ENCODE assay signal across 9 cellular contexts in the genomic region with DNA sequence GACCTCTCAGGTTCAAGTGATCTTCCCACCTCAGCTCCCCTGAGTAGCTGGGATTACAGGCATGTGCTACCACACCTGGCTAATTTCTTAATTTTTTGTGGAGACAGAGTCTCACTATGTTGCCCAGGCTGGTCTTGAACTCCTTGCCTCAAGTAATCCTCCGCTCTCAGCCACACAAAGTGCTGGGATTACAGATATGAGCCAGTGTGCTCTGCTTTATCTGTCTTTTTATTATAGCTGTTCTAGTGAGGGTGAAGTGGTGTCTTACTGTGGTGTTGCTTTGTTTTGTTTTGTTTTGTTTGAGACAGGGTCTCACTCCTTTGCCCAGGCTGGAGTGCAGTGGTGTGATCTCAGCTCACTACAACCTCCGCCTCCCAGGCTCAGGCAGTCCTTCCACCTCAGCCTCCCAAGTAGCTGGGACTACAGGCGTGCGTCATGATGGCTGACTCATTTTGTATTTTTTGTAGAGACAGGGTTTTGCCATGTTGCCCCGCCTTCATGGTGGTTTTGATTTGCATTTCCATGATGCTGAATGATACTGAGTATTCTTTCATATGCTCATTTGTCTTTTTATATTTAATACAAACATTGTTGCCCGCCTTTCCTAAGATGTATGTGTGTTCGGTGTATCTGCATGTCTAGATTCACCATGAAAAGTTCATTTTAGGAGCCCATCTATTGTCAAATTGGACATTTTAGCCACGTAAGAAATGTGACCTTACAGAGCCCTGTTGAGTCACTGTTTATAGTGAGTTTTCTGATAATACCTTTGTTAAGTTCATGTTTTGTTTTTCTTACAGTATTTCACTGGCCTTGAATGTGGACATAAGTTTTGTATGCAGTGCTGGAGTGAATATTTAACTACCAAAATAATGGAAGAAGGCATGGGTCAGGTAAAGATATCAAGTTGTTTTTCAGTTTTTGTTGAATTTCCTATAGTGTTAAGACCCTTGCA.
A peak's percentile ranks its signal among the peaks of the same experiment; 100 is the strongest.
DNase-seq lines count a peak whose midpoint lies in the region; ATAC-seq, FAIRE-seq and TF ChIP-seq lines count a peak whose summit lies in the region.
"Had no signal": no experiment of that assay in that cellular context is flagged by ENCODE, and none has a peak within 500 bp of the region (broad histone marks: within the 10 kb centered on the region; RNA-seq: fewer than 3 reads in every experiment).

No MANE protein-coding gene starts in this region.

- 95 to 96% methylated on average over 7 to 8 of the region's 8 CpGs for WGBS in endodermal cell (ENCODE audit: insufficient coverage in 1 of 2, insufficient read length in 1 of 2), 2 experiments

- no peak overlapping the region for H3K9ac ChIP-seq in endodermal cell (ENCODE audit: extremely low read depth, low read length, poor library complexity, severe bottlenecking)

- DNase-seq in HTR-8/SVneo (ENCODE audit: insufficient read length, low spot score) (no peak), endodermal cell (no peak), NCI-H2196 (lab: John Stamatoyannopoulos, UW; ENCODE audit: unreplicated experiment) (no peak), left lobe of liver (ENCODE audit: low spot score) (no peak), NCI-H524 (lab: John Stamatoyannopoulos, UW) (no peak)
- DNase-seq in activated CD8-positive, alpha-beta T cell treated with anti-CD3 and anti-CD28 coated beads, Interleukin-2, amount 10 ng/mL, durations not matched to agents 7 days and 5 days = no peak
- DNase-seq in stimulated activated CD4-positive, alpha-beta T cell treated with anti-CD3 and anti-CD28 coated beads, Interleukin-4, amount 100 ng/mL, for 24 hours = peak; percentile 55
- DNase-seq: stomach had no signal

- peaks cover 18% of the 10 kb centered on the region for H3K36me3 Mint-ChIP-seq in activated CD8-positive, alpha-beta T cell treated with anti-CD3 and anti-CD28 coated beads, Interleukin-2, amount 10 ng/mL, durations not matched to agents 7 days and 5 days (ENCODE audit: low read depth)
- H3K36me3 Mint-ChIP-seq in endodermal cell (ENCODE audit: low read depth) = peaks cover 40% of the 10 kb centered on the region

- peaks cover 83% of the 10 kb centered on the region for H3K36me3 ChIP-seq in endodermal cell (ENCODE audit: control insufficient read depth, insufficient read depth, low read length)

- no peaks in the 10 kb centered on the region for H3K27me3 Mint-ChIP-seq in activated CD8-positive, alpha-beta T cell treated with anti-CD3 and anti-CD28 coated beads, Interleukin-2, amount 10 ng/mL, durations not matched to agents 7 days and 5 days (ENCODE audit: low read depth)
- H3K27me3 Mint-ChIP-seq in endodermal cell (ENCODE audit: insufficient read depth) = no peaks in the 10 kb centered on the region

- FAIRE-seq in HTR-8/SVneo (lab: Jason Lieb, UNC) = peak; percentile 60

- POLR2A ChIA-PET in activated CD8-positive, alpha-beta T cell treated with anti-CD3 and anti-CD28 coated beads, Interleukin-2, amount 10 ng/mL, durations not matched to agents 7 days and 5 days (lab: Charles Lee) = no interaction called here

- ATAC-seq in activated CD8-positive, alpha-beta T cell treated with anti-CD3 and anti-CD28 coated beads, Interleukin-2, amount 10 ng/mL, durations not matched to agents 7 days and 5 days = peak; percentile 42
- ATAC-seq in esophagus mucosa = peak; percentile 29
- ATAC-seq in left lobe of liver = no peak

- H3K9me3 Mint-ChIP-seq in activated CD8-positive, alpha-beta T cell treated with anti-CD3 and anti-CD28 coated beads, Interleukin-2, amount 10 ng/mL, durations not matched to agents 7 days and 5 days (ENCODE audit: insufficient read depth) = no peaks in the 10 kb centered on the region
- H3K9me3 Mint-ChIP-seq in endodermal cell = no peaks in the 10 kb centered on the region

- H3K4me3 ChIP-seq in endodermal cell (ENCODE audit: low read length) = no peak overlapping the region
- H3K4me3 ChIP-seq: stomach had no signal

- H3K27ac ChIP-seq in endodermal cell (ENCODE audit: low read depth, low read length) = no peak overlapping the region

- no peaks in the 10 kb centered on the region for H3K4me1 Mint-ChIP-seq in activated CD8-positive, alpha-beta T cell treated with anti-CD3 and anti-CD28 coated beads, Interleukin-2, amount 10 ng/mL, durations not matched to agents 7 days and 5 days (ENCODE audit: low read depth)
- H3K4me1 Mint-ChIP-seq in endodermal cell = no peaks in the 10 kb centered on the region

- TF ChIP-seq CTCF in endodermal cell (conservative IDR thresholded peaks at IDR 0.05) = no peak

- no peak overlapping the region for H3K4me3 Mint-ChIP-seq in activated CD8-positive, alpha-beta T cell treated with anti-CD3 and anti-CD28 coated beads, Interleukin-2, amount 10 ng/mL, durations not matched to agents 7 days and 5 days
- no peak overlapping the region for H3K4me3 Mint-ChIP-seq in endodermal cell

- CTCF ChIA-PET in activated CD8-positive, alpha-beta T cell treated with anti-CD3 and anti-CD28 coated beads, Interleukin-2, amount 10 ng/mL, durations not matched to agents 7 days and 5 days (lab: Charles Lee) = no interaction called here

- H3K9me3 ChIP-seq in endodermal cell (ENCODE audit: control insufficient read depth, low read length) = no peaks in the 10 kb centered on the region
- H3K9me3 ChIP-seq: stomach had no signal

- H3K4me1 ChIP-seq in endodermal cell (ENCODE audit: control insufficient read depth, insufficient read depth, low read length) = no peaks in the 10 kb centered on the region

- no peaks in the 10 kb centered on the region for H3K27me3 ChIP-seq in endodermal cell (ENCODE audit: control insufficient read depth, insufficient read depth, low read length, poor library complexity, severe bottlenecking)
- H3K27me3 ChIP-seq: stomach had no signal

- no peak overlapping the region for H3K27ac Mint-ChIP-seq in activated CD8-positive, alpha-beta T cell treated with anti-CD3 and anti-CD28 coated beads, Interleukin-2, amount 10 ng/mL, durations not matched to agents 7 days and 5 days
- H3K27ac Mint-ChIP-seq in endodermal cell = no peak overlapping the region
